ENCODE assay signal across 6 cellular contexts in genomic region chr6:73632346-73632745, GRCh38.
"Had no signal": no experiment of that assay in that cellular context is flagged by ENCODE, and none has a peak within 500 bp of the region (broad histone marks: within the 10 kb centered on the region; RNA-seq: fewer than 3 reads in every experiment).

No MANE protein-coding gene starts in this region.

- H3K4me3 ChIP-seq: GM23248, GM23338, HAP-1 had no signal

- H3K9me3 Mint-ChIP-seq: GM23338, H9 had no signal

- H3K9me3 ChIP-seq: HAP-1 had no signal

- DNase-seq: GOT3, H7, H9 had no signal

- H3K27ac Mint-ChIP-seq: GM23338, H9 had no signal

- H3K4me3 Mint-ChIP-seq: GM23338, H9 had no signal

- H3K4me1 ChIP-seq: HAP-1 had no signal

- H3K27ac ChIP-seq: GM23248 had no signal

- H3K4me1 Mint-ChIP-seq: GM23338 had no signal
